Comparison of ENCODE assay signal across 8 cellular contexts in genomic region chr1:156504062-156504813, GRCh38. TPM values are rescaled to one million over a fixed set of nuclear protein-coding genes. Genes with fewer than 3 reads are reported as not detected.
DNase-seq lines count a peak whose midpoint lies in the region; ATAC-seq and TF ChIP-seq lines count a peak whose summit lies in the region.

No MANE protein-coding gene starts in this region.

- peak overlapping the region; percentile 31 for H3K4me3 ChIP-seq in NT2/D1 (ENCODE audit: insufficient read length, low read depth)
- H3K4me3 ChIP-seq in colonic mucosa: peak overlapping the region; percentile 14

- H3K27ac Mint-ChIP-seq in naive B cell: peak overlapping the region; percentile 99 to 100 (median 100)

- peak overlapping the region; percentile 57 for H3K9ac ChIP-seq in NT2/D1 (ENCODE audit: insufficient read length, low read depth)
- H3K9ac ChIP-seq in colonic mucosa (ENCODE audit: low read depth in 2 of 2, low read length in 2 of 2): peak overlapping the region; percentile 85 to 92

- H3K9me3 Mint-ChIP-seq in naive B cell: no peaks in the 10 kb centered on the region

- peaks cover 11% of the 10 kb centered on the region; the same call in 1 of the 2 replicates for H3K9me3 ChIP-seq in NT2/D1 (ENCODE audit: insufficient read depth, low read length)
- H3K9me3 ChIP-seq in colonic mucosa: no peaks in the 10 kb centered on the region

- DNase-seq in activated effector memory CD4-positive, alpha-beta T cell treated with Interleukin-2 at 50 U/mL for 16 hours: peak; percentile 24
- DNase-seq in activated effector memory CD4-positive, alpha-beta T cell treated with anti-CD3 and anti-CD28 coated beads, Interleukin-2, amount 50 U/mL, for 16 hours: no peak
- no peak for DNase-seq in NT2/D1 (ENCODE audit: low read depth, low spot score)
- DNase-seq in colonic mucosa: no peak
- no peak for DNase-seq in naive B cell
- DNase-seq in HuH-7.5 (ENCODE audit: low spot score): no peak
- DNase-seq in GM20000 (ENCODE audit: low spot score): no peak
- no peak for DNase-seq in NCI-H187 (lab: John Stamatoyannopoulos, UW)

- H3K4me1 Mint-ChIP-seq in naive B cell: peaks cover 35 to 59% (median 37%) of the 10 kb centered on the region in 3 donors

- peak overlapping the region; percentile 72 to 90 (median 83) for H3K4me3 Mint-ChIP-seq in naive B cell

- H3K36me3 ChIP-seq in NT2/D1 (ENCODE audit: insufficient read depth, insufficient read length, low read length) (no peaks in the 10 kb centered on the region), colonic mucosa (no peaks in the 10 kb centered on the region)

- intact Hi-C loops in colonic mucosa (cut with DNase I): no loop called here

- peaks cover 12% of the 10 kb centered on the region for H3K4me1 ChIP-seq in NT2/D1 (ENCODE audit: insufficient read depth, insufficient read length)
- peaks cover 26% of the 10 kb centered on the region for H3K4me1 ChIP-seq in colonic mucosa

- TF ChIP-seq CTCF in colonic mucosa (IDR thresholded peaks at IDR 0.05) (no peak), GM20000 (IDR thresholded peaks at IDR 0.05; ENCODE audit: extremely low read depth, missing control alignments) (no peak)

- ATAC-seq in naive B cell (ENCODE audit: low read depth in 2 of 2): no peak

- H3K27me3 ChIP-seq in NT2/D1 (ENCODE audit: insufficient read depth, insufficient read length): no peaks in the 10 kb centered on the region
- H3K27me3 ChIP-seq in colonic mucosa: no peaks in the 10 kb centered on the region

- no peaks in the 10 kb centered on the region for H3K27me3 Mint-ChIP-seq in naive B cell

- peak overlapping the region; percentile 100 for H3K27ac ChIP-seq in colonic mucosa

- H3K36me3 Mint-ChIP-seq in naive B cell: no peaks in the 10 kb centered on the region

RNA-seq across cellular contexts. Expression of gene MEF2D, which starts 3.7 kb away (rescaled TPM):
- total RNA-seq in colonic mucosa: 10 to 100 TPM; 32.3 to 49.9 TPM
- polyA plus RNA-seq in naive B cell (ENCODE audit: low read depth in 6 of 6): 10 to 100 TPM in 3 of 6 donors, 1 to 10 TPM in 3; 6.9 to 15.8 (median 9.1) TPM
